ENCODE assay signal across 11 cellular contexts in genomic region chr4:87118826-87119225, GRCh38.
DNase-seq lines count a peak whose midpoint lies in the region; ATAC-seq, FAIRE-seq and TF ChIP-seq lines count a peak whose summit lies in the region.
"Had no signal": no experiment of that assay in that cellular context is flagged by ENCODE, and none has a peak within 500 bp of the region (broad histone marks: within the 10 kb centered on the region; RNA-seq: fewer than 3 reads in every experiment).

No MANE protein-coding gene starts in this region.

- intact Hi-C loops in GM12878 (cut with micrococcal nuclease; ENCODE audit: unreplicated experiment): no loop called here
- intact Hi-C loops in mucosa of descending colon (cut with DNase I, micrococcal nuclease): no loop called here

- WGBS in GM12878 (ENCODE audit: insufficient coverage, insufficient replicate concordance, low lambda C conversion rate, missing lambda C conversion rate): 77% methylated on average over 2 of the region's 2 CpGs
- WGBS in hepatocyte (ENCODE audit: low lambda C conversion rate, missing lambda C conversion rate): 100% methylated on average over 2 of the region's 2 CpGs

- H3K4me2 ChIP-seq in GM12878 (ENCODE audit: control insufficient read depth, insufficient read depth): no peak overlapping the region
- H3K4me2 ChIP-seq in hepatocyte: no peak overlapping the region

- SMC1A ChIA-PET in GM12878 (lab: Charles Lee; ENCODE audit: uncharacterized antibody, unreplicated experiment): interaction anchor here (0.8 to 3.7 kb wide), 9 partner anchors 9 to 216 kb away, joined by 3 to 19 read pairs (median 3); no protein-coding TSS in a partner anchor

- no peak for TF ChIP-seq RAD21 in GM12878 (IDR thresholded peaks at IDR 0.05; ENCODE audit: insufficient read depth, low read depth, low read length)

- peak; percentile 76 for DNase-seq in AG04450 (ENCODE audit: low read depth, low spot score)
- DNase-seq in GM12878 (ENCODE audit: low read depth, low spot score): no peak
- DNase-seq in kidney tubule cell (ENCODE audit: low spot score): peak; percentile 74
- no peak for DNase-seq in hepatocyte (ENCODE audit: low spot score)
- no peak for DNase-seq in mucosa of descending colon
- DNase-seq: activated CD4-positive, alpha-beta T cell treated with anti-CD3 and anti-CD28 coated beads for 48 hours; NK-92 treated with Interleukin-12 subunit alpha and Interleukin-12 subunit beta, amount 100 ng/mL, for 24 hours had no signal

- no peak for FAIRE-seq in GM12878 (lab: Jason Lieb, UNC)
- FAIRE-seq: G401.6 had no signal

- ATAC-seq in HG02885 (IDR thresholded peaks at IDR 0.05; ENCODE audit: poor library complexity, unreplicated experiment) (peak; percentile 43), GM12878 (peak; percentile 73), HG02970 (IDR thresholded peaks at IDR 0.05; ENCODE audit: low FRiP score, unreplicated experiment) (no peak), mucosa of descending colon (no peak), GM21786 (IDR thresholded peaks at IDR 0.05; ENCODE audit: unreplicated experiment) (no peak)

- no TSS peak for BruUV-seq in GM12878 (replicated peaks; lab: Mats Ljungman, UMichigan)

- H3K4me1 ChIP-seq in GM12878 (ENCODE audit: control insufficient read depth, insufficient read depth, low read length) (no peaks in the 10 kb centered on the region; the same call in 1 of the 2 replicates), hepatocyte (ENCODE audit: insufficient read depth) (peaks cover 14% of the 10 kb centered on the region), mucosa of descending colon (ENCODE audit: low read depth) (peaks cover 12% of the 10 kb centered on the region)

- POLR2A ChIA-PET in AG04450 (lab: Yijun Ruan, JAX) (interaction anchor here (0.5 to 1.5 kb wide), 4 partner anchors 11 to 120 kb away, joined by 3 to 5 read pairs (median 4); no protein-coding TSS in a partner anchor), GM12878 (lab: Charles Lee) (interaction anchor here (0.6 to 1.5 kb wide), 2 partner anchors 46 to 196 kb away, joined by 3 to 4 read pairs; no protein-coding TSS in a partner anchor)

- TF ChIP-seq EP300 in GM12878 (IDR thresholded peaks at IDR 0.05; ENCODE audit: borderline replicate concordance in 1 of 2, control insufficient read depth in 1 of 2, low read depth in 2 of 2, low read length in 2 of 2): no peak

- H2AFZ ChIP-seq in GM12878 (ENCODE audit: control insufficient read depth, low read depth, low read length): no peak overlapping the region
- no peak overlapping the region for H2AFZ ChIP-seq in hepatocyte

- RAD21 ChIA-PET in GM12878 (lab: Charles Lee; ENCODE audit: unreplicated experiment): interaction anchor here (1.0 to 2.0 kb wide), 3 partner anchors 21 to 197 kb away, joined by 3 to 7 read pairs (median 7); no protein-coding TSS in a partner anchor

- H3K4me3 ChIP-seq in AG04450 (ENCODE audit: low read depth, low read length) (no peak overlapping the region), GM12878 (no peak overlapping the region), hepatocyte (no peak overlapping the region), mucosa of descending colon (no peak overlapping the region)

- H3K27ac ChIP-seq in AG04450 (ENCODE audit: low read depth, low read length) (peak overlapping the region; percentile 80), GM12878 (ENCODE audit: control insufficient read depth, insufficient read depth) (no peak overlapping the region), hepatocyte (no peak overlapping the region)

- H3K79me2 ChIP-seq in GM12878 (ENCODE audit: control insufficient read depth, insufficient read depth, low read length): peaks cover 15% of the 10 kb centered on the region
- peaks cover 46% of the 10 kb centered on the region for H3K79me2 ChIP-seq in hepatocyte

- no peak for TF ChIP-seq POLR2A in GM12878 (IDR thresholded peaks at IDR 0.05; ENCODE audit: low read depth, low read length)

- CTCF ChIA-PET in AG04450 (lab: Charles Lee): interaction anchor here (0.6 to 2.2 kb wide), 6 partner anchors 12 to 623 kb away, joined by 3 to 12 read pairs (median 6); partner anchors contain the start of gene AFF1
- CTCF ChIA-PET in GM12878 (lab: Yijun Ruan, JAX): interaction anchor here (0.9 to 4.6 kb wide), 6 partner anchors 15 to 197 kb away, joined by 3 to 21 read pairs (median 4); no protein-coding TSS in a partner anchor

- peaks cover 17 to 49% of the 10 kb centered on the region in 2 experiments for H3K36me3 ChIP-seq in GM12878 (ENCODE audit: control insufficient read depth in 2 of 2, insufficient read depth in 2 of 2, low read length in 1 of 2)
- H3K36me3 ChIP-seq in hepatocyte (replicated peaks; ENCODE audit: insufficient read depth, low read depth): no peaks in the 10 kb centered on the region
- H3K36me3 ChIP-seq in mucosa of descending colon (ENCODE audit: low read depth): peaks cover 12% of the 10 kb centered on the region

- TF ChIP-seq CTCF in AG04450 (IDR thresholded peaks at IDR 0.05; ENCODE audit: low read depth, low read length) (no peak), GM12878 (IDR thresholded peaks at IDR 0.05 in 2 of 3, conservative IDR thresholded peaks at IDR 0.05 in 1 of 3; ENCODE audit: control insufficient read depth in 2 of 3, extremely low read depth in 1 of 3, insufficient read depth in 1 of 3, low read depth in 3 of 3, low read length in 3 of 3) (no peak), hepatocyte (IDR thresholded peaks at IDR 0.05; ENCODE audit: poor library complexity) (no peak), mucosa of descending colon (IDR thresholded peaks at IDR 0.05) (no peak)

- H3K9me3 ChIP-seq in AG04450 (ENCODE audit: control insufficient read depth, insufficient read depth, low read length) (no peaks in the 10 kb centered on the region; the same call in 1 of the 2 replicates), GM12878 (replicated peaks; ENCODE audit: control insufficient read depth, insufficient read depth, low read length) (no peaks in the 10 kb centered on the region; the same call in 2 of the 3 replicates), hepatocyte (ENCODE audit: low read depth) (no peaks in the 10 kb centered on the region), mucosa of descending colon (no peaks in the 10 kb centered on the region)

- no peaks in the 10 kb centered on the region for H3K9me2 ChIP-seq in hepatocyte (replicated peaks; ENCODE audit: insufficient read depth)

- H3K27me3 ChIP-seq in AG04450 (ENCODE audit: control insufficient read depth, insufficient read depth, low read length) (no peaks in the 10 kb centered on the region), GM12878 (replicated peaks in 1 of 2; ENCODE audit: control insufficient read depth in 2 of 2, insufficient read depth in 2 of 2, low read length in 1 of 2) (no peaks in the 10 kb centered on the region), hepatocyte (no peaks in the 10 kb centered on the region)

- H4K20me1 ChIP-seq in GM12878 (ENCODE audit: control insufficient read depth, insufficient read depth) (no peaks in the 10 kb centered on the region; the same call in 1 of the 2 replicates), hepatocyte (ENCODE audit: insufficient read depth, poor library complexity, severe bottlenecking) (no peaks in the 10 kb centered on the region)

- in situ Hi-C loops in GM12878 (cut with MboI): no loop called here

- no peak overlapping the region for H3K9ac ChIP-seq in GM12878 (ENCODE audit: control insufficient read depth, insufficient read depth, low read length)

TF ChIP-seq in GM12878, 131 proteins besides CTCF, POLR2A, EP300 and RAD21 (continues in another document):
- no peak for TF ChIP-seq SIX5 (IDR thresholded peaks at IDR 0.05; ENCODE audit: low read depth, low read length, severe bottlenecking)
- no peak for TF ChIP-seq RELB (IDR thresholded peaks at IDR 0.05; ENCODE audit: low read depth)
- no peak for TF ChIP-seq MYC (IDR thresholded peaks at IDR 0.05; ENCODE audit: insufficient read depth, insufficient read length, insufficient replicate concordance, low read length, severe bottlenecking)
- no peak for TF ChIP-seq RAD51 (IDR thresholded peaks at IDR 0.05)
- TF ChIP-seq E4F1 (IDR thresholded peaks at IDR 0.05; ENCODE audit: borderline replicate concordance, partially characterized antibody): no peak
- no peak for TF ChIP-seq HDAC2 (IDR thresholded peaks at IDR 0.05)

Comparison
In these comparisons a context has a peak if more than half of its experiments do, and no peak if none do; other contexts are left out.
1. DNase-seq: peak in AG04450 (single experiment) and kidney tubule cell (single experiment); none in GM12878 (single experiment), hepatocyte (single experiment) and mucosa of descending colon (0 of 3).
2. ATAC-seq: peak in HG02885 (single experiment) and GM12878 (single experiment); none in HG02970 (single experiment), mucosa of descending colon (single experiment) and GM21786 (single experiment).